ENCODE assay signal across 7 cellular contexts in the genomic region with DNA sequence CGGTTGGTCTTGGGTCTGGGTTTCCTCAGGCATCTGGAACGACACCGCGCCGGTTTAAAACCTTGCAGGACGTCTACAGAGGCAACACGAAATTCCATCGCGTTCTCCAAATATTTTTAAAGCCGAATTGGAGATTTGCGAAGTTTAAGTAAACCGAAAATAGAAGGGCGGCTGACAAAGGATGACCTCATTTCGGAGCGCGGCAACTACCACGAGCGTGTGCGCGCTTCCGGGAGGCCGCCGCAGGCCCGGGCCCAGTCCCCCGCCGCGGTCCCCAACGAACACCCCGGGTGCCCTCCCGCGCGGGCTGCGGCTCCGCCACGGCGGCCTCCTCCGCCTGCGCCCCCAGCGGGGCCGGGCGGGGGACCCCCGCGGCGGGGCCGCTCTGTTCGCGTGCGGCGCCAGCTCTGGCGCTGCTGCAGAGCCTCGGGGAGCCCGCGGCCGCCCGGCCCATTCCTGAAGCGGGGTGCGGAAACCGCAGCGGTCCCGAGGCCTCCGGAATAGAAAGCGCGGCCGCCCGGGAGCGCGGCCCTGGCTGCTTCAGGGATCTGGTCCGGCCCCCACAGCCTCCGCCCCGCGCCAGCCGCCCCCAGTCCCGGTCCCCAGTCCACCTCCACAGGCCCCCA. TPM values are rescaled to one million over a fixed set of nuclear protein-coding genes. Genes with fewer than 3 reads are reported as not detected.
DNase-seq lines count a peak whose midpoint lies in the region; ATAC-seq and TF ChIP-seq lines count a peak whose summit lies in the region.

No MANE protein-coding gene starts in this region.

- peak overlapping the region; percentile 66 for H2AK5ac ChIP-seq in neuronal stem cell (ENCODE audit: low read depth, low read length)

- peak overlapping the region; percentile 93 for H2BK5ac ChIP-seq in neuronal stem cell (ENCODE audit: low read length)

- no peak for TF ChIP-seq CTCF in thoracic aorta (IDR thresholded peaks at IDR 0.05)

- H3K79me1 ChIP-seq in neuronal stem cell (ENCODE audit: low read depth, low read length), result peaks cover 8% of the 10 kb centered on the region

- peaks cover 23 to 49% of the 10 kb centered on the region in 2 donors for H3K36me3 ChIP-seq in neuronal stem cell (replicated peaks in 1 of 2; ENCODE audit: control insufficient read depth in 2 of 2, insufficient read depth in 2 of 2, low read length in 2 of 2)
- peaks cover 43% of the 10 kb centered on the region for H3K36me3 ChIP-seq in thoracic aorta

- H3K4me3 ChIP-seq in neuronal stem cell (ENCODE audit: low read length in 2 of 2) (peak overlapping the region; percentile 86 to 90), thoracic aorta (peak overlapping the region; percentile 95)

- H3K4me1 ChIP-seq in neuronal stem cell (ENCODE audit: control insufficient read depth in 2 of 2, insufficient read depth in 1 of 2, low read depth in 1 of 2, low read length in 2 of 2), result peaks cover 11 to 22% of the 10 kb centered on the region in 2 donors
- H3K4me1 ChIP-seq in thoracic aorta (ENCODE audit: control insufficient read depth in 1 of 2, low read depth in 2 of 2), result peaks cover 35 to 49% of the 10 kb centered on the region in 2 donors

- H3K4ac ChIP-seq in neuronal stem cell (ENCODE audit: low read length), result no peak overlapping the region

- H3K23ac ChIP-seq in neuronal stem cell (ENCODE audit: low read depth, low read length, poor library complexity), result peak overlapping the region; percentile 99

- H3K27me3 ChIP-seq in neuronal stem cell (ENCODE audit: control insufficient read depth in 3 of 3, insufficient read depth in 3 of 3, low read depth in 1 of 3, low read length in 3 of 3), result no peaks in the 10 kb centered on the region
- no peaks in the 10 kb centered on the region for H3K27me3 ChIP-seq in thoracic aorta (replicated peaks; ENCODE audit: insufficient read depth)

- peak; percentile 47 for DNase-seq in NCI-H774 (lab: John Stamatoyannopoulos, UW)
- DNase-seq in activated T-helper 9 cell treated with anti-CD3 and anti-CD28 coated beads, Interleukin-2, amount 50 U/mL, for 16 hours (ENCODE audit: low read depth), result peak; percentile 56
- peak; percentile 28 for DNase-seq in fibroblast of the conjunctiva (ENCODE audit: low read depth)
- no peak for DNase-seq in neuronal stem cell (ENCODE audit: low spot score)
- no peak for DNase-seq in thoracic aorta (ENCODE audit: low spot score)

- no peak overlapping the region for H2BK12ac ChIP-seq in neuronal stem cell (ENCODE audit: low read length)

- WGBS in neuronal stem cell (ENCODE audit: extremely low coverage in 2 of 2, insufficient read length in 2 of 2, insufficient replicate concordance in 1 of 2), 2 donors, result no CpG with 5 or more reads among the region's 73 CpGs

- H3K14ac ChIP-seq in neuronal stem cell (ENCODE audit: low read length), result no peak overlapping the region

- H4K91ac ChIP-seq in neuronal stem cell (ENCODE audit: low read depth, low read length, poor library complexity), result no peak overlapping the region

- H3K9ac ChIP-seq in neuronal stem cell (ENCODE audit: low read depth, low read length, poor library complexity), result peak overlapping the region; percentile 93

- no peak overlapping the region for H4K8ac ChIP-seq in neuronal stem cell (ENCODE audit: low read depth, low read length)

- H2BK120ac ChIP-seq in neuronal stem cell (ENCODE audit: low read depth, low read length), result no peak overlapping the region

- no peak overlapping the region for H3K27ac ChIP-seq in neuronal stem cell (replicated peaks; ENCODE audit: low read length)
- peak overlapping the region; percentile 98 to 99 for H3K27ac ChIP-seq in thoracic aorta

- H3K18ac ChIP-seq in neuronal stem cell (ENCODE audit: low read length), result peak overlapping the region; percentile 94

- peak overlapping the region; percentile 27 for H2BK15ac ChIP-seq in neuronal stem cell (ENCODE audit: low read length)

- ATAC-seq in GM18517 (IDR thresholded peaks at IDR 0.05; ENCODE audit: unreplicated experiment) (peak; percentile 24), HG02798 (IDR thresholded peaks at IDR 0.05; ENCODE audit: poor library complexity, unreplicated experiment) (peak; percentile 25), thoracic aorta (ENCODE audit: insufficient number of reproducible peaks, low FRiP score, low read depth) (peak; percentile 40)

- H3K4me2 ChIP-seq in neuronal stem cell (ENCODE audit: insufficient read depth, low read length, poor library complexity, severe bottlenecking), result peak overlapping the region; percentile 67

- peak overlapping the region; percentile 86 for H2AFZ ChIP-seq in neuronal stem cell (ENCODE audit: low read length)

- H3K9me3 ChIP-seq in neuronal stem cell (replicated peaks in 1 of 2; ENCODE audit: control insufficient read depth in 2 of 2, insufficient read depth in 1 of 2, low read depth in 1 of 2, low read length in 2 of 2) (no peaks in the 10 kb centered on the region), thoracic aorta (no peaks in the 10 kb centered on the region)

RNA-seq across cellular contexts. Expression of a gene that starts 0.4 kb away (rescaled TPM):
- polyA plus RNA-seq in neuronal stem cell (2013, experiment 1 of 2), result 653 TPM
- polyA plus RNA-seq in neuronal stem cell (2013, experiment 2 of 2), result 672 TPM
- 100 to 1,000 TPM; 214 to 399 TPM for total RNA-seq in thoracic aorta

RNA-seq across cellular contexts. Expression of a gene that starts 53.2 kb away (rescaled TPM):
- polyA plus RNA-seq in neuronal stem cell (2013, experiment 1 of 2), result 12.6 TPM
- polyA plus RNA-seq in neuronal stem cell (2013, experiment 2 of 2), result 13.0 TPM
- 10 to 100 TPM; 11.0 to 30.0 TPM for total RNA-seq in thoracic aorta

Comparison
In these comparisons a context has a peak if more than half of its experiments do, and no peak if none do; other contexts are left out.
1. DNase-seq: peak in NCI-H774 (single experiment), activated T-helper 9 cell treated with anti-CD3 and anti-CD28 coated beads, Interleukin-2, amount 50 U/mL, for 16 hours (single experiment) and fibroblast of the conjunctiva (single experiment); none in neuronal stem cell (single experiment) and thoracic aorta (single experiment).
2. Peak in every context shown above with its lines, with median percentiles within 50 percentile points of each other: ATAC-seq.